ENCODE assay signal across 23 cellular contexts in the genomic region with DNA sequence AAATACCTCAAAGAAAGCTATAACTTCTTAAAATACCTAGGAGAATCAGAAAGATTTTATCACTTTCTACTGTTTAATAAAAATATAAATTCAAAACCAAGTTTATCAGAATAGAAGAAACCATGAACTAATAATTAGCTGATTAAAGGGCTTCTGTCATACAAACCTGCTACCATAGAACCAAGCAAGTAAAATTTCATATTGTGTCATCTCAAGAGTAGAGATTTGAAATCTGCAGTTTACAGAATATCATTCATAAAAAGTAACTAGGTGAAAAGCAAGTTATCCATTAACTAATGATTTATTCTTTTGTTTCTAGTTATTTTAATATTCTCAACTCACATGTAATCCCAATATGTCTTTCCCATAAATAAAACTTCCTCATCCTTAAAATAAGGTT.
"Had no signal": no experiment of that assay in that cellular context is flagged by ENCODE, and none has a peak within 500 bp of the region (broad histone marks: within the 10 kb centered on the region; RNA-seq: fewer than 3 reads in every experiment).

No MANE protein-coding gene starts in this region.

- ATAC-seq: effector memory CD8-positive, alpha-beta T cell; gastrocnemius medialis; heart right ventricle; left colon; left ventricle myocardium superior; natural killer cell treated with Interleukin-12 subunit alpha and Interleukin-12 subunit beta and Interleukin-15 and Interleukin-18, amount 100 ng/mL, for 72 hours; pancreas; right lobe of liver; stimulated activated naive B cell treated with anti-CD40 and anti-IgM and Interleukin-4, amounts not matched to agents 10 μg/mL and 1 μg/mL and 100 μg/mL, for 72 hours; stimulated activated naive CD8-positive, alpha-beta T cell treated with anti-CD3 and anti-CD28 coated beads, Interleukin-15, amount 100 ng/mL, for 72 hours had no signal

- DNase-seq: effector memory CD8-positive, alpha-beta T cell; gastrocnemius medialis; heart right ventricle; left colon; left ventricle myocardium superior; mesenchymal stem cell; midbrain; occipital lobe; pancreas; retina; right lobe of liver; spleen; stimulated activated CD4-positive, alpha-beta T cell treated with anti-CD3 and anti-CD28 coated beads, Interleukin-2, amount 100 ng/mL, for 24 hours; stimulated activated CD4-positive, alpha-beta T cell treated with anti-CD3 and anti-CD28 coated beads, Interleukin-4, amount 100 ng/mL, for 4 hours; stimulated activated naive B cell treated with anti-CD40 and anti-IgM and Interleukin-4, amounts not matched to agents 10 μg/mL and 1 μg/mL and 100 μg/mL, for 72 hours; stimulated activated naive CD8-positive, alpha-beta T cell treated with anti-CD3 and anti-CD28 coated beads, Interleukin-15, amount 100 ng/mL, for 72 hours; testis; transverse colon had no signal

- H3K27me3 Mint-ChIP-seq: dendritic cell treated with granulocyte-macrophage colony-stimulating factor and Interleukin-4, amounts not matched to agents 40 ng/mL and 50 ng/mL, for 4 days; effector memory CD8-positive, alpha-beta T cell; natural killer cell treated with Interleukin-12 subunit alpha and Interleukin-12 subunit beta and Interleukin-15 and Interleukin-18, amount 100 ng/mL, for 72 hours; stimulated activated naive B cell treated with anti-CD40 and anti-IgM and Interleukin-4, amounts not matched to agents 10 μg/mL and 1 μg/mL and 100 μg/mL, for 72 hours; stimulated activated naive CD8-positive, alpha-beta T cell treated with anti-CD3 and anti-CD28 coated beads, Interleukin-15, amount 100 ng/mL, for 72 hours had no signal

- H3K9me3 Mint-ChIP-seq: dendritic cell treated with granulocyte-macrophage colony-stimulating factor and Interleukin-4, amounts not matched to agents 40 ng/mL and 50 ng/mL, for 4 days; effector memory CD8-positive, alpha-beta T cell; natural killer cell treated with Interleukin-12 subunit alpha and Interleukin-12 subunit beta and Interleukin-15 and Interleukin-18, amount 100 ng/mL, for 72 hours; neural progenitor cell; stimulated activated naive B cell treated with anti-CD40 and anti-IgM and Interleukin-4, amounts not matched to agents 10 μg/mL and 1 μg/mL and 100 μg/mL, for 72 hours; stimulated activated naive CD8-positive, alpha-beta T cell treated with anti-CD3 and anti-CD28 coated beads, Interleukin-15, amount 100 ng/mL, for 72 hours had no signal

- FAIRE-seq: colon, keratinocyte had no signal

- H3K27ac Mint-ChIP-seq: dendritic cell treated with granulocyte-macrophage colony-stimulating factor and Interleukin-4, amounts not matched to agents 40 ng/mL and 50 ng/mL, for 4 days; effector memory CD8-positive, alpha-beta T cell; natural killer cell treated with Interleukin-12 subunit alpha and Interleukin-12 subunit beta and Interleukin-15 and Interleukin-18, amount 100 ng/mL, for 72 hours; neural progenitor cell; stimulated activated naive B cell treated with anti-CD40 and anti-IgM and Interleukin-4, amounts not matched to agents 10 μg/mL and 1 μg/mL and 100 μg/mL, for 72 hours; stimulated activated naive CD8-positive, alpha-beta T cell treated with anti-CD3 and anti-CD28 coated beads, Interleukin-15, amount 100 ng/mL, for 72 hours had no signal

- H3K36me3 Mint-ChIP-seq: neural progenitor cell had no signal

- H3K4me1 Mint-ChIP-seq: neural progenitor cell; stimulated activated naive B cell treated with anti-CD40 and anti-IgM and Interleukin-4, amounts not matched to agents 10 μg/mL and 1 μg/mL and 100 μg/mL, for 72 hours; stimulated activated naive CD8-positive, alpha-beta T cell treated with anti-CD3 and anti-CD28 coated beads, Interleukin-15, amount 100 ng/mL, for 72 hours had no signal

- H3K4me3 Mint-ChIP-seq: dendritic cell treated with granulocyte-macrophage colony-stimulating factor and Interleukin-4, amounts not matched to agents 40 ng/mL and 50 ng/mL, for 4 days; effector memory CD8-positive, alpha-beta T cell; natural killer cell treated with Interleukin-12 subunit alpha and Interleukin-12 subunit beta and Interleukin-15 and Interleukin-18, amount 100 ng/mL, for 72 hours; neural progenitor cell; stimulated activated naive B cell treated with anti-CD40 and anti-IgM and Interleukin-4, amounts not matched to agents 10 μg/mL and 1 μg/mL and 100 μg/mL, for 72 hours; stimulated activated naive CD8-positive, alpha-beta T cell treated with anti-CD3 and anti-CD28 coated beads, Interleukin-15, amount 100 ng/mL, for 72 hours had no signal
